Comparison of ENCODE assay signal across 12 cellular contexts in genomic region chr2:70035344-70035844, GRCh38. TPM values are rescaled to one million over a fixed set of nuclear protein-coding genes. Genes with fewer than 3 reads are reported as not detected.
A peak's percentile ranks its signal among the peaks of the same experiment; 100 is the strongest.
DNase-seq lines count a peak whose midpoint lies in the region; FAIRE-seq and TF ChIP-seq lines count a peak whose summit lies in the region.
"Had no signal": no experiment of that assay in that cellular context is flagged by ENCODE, and none has a peak within 500 bp of the region (broad histone marks: within the 10 kb centered on the region; RNA-seq: fewer than 3 reads in every experiment).

No MANE protein-coding gene starts in this region.

- H3K27ac ChIP-seq in C4-2B = peak overlapping the region; percentile 41; the same call in 1 of the 2 replicates

- DNase-seq in M059J (ENCODE audit: low read depth) = peak; percentile 82
- DNase-seq in epithelial cell of esophagus (ENCODE audit: low read depth) = peak; percentile 10
- no peak for DNase-seq in osteocyte (ENCODE audit: extremely low spot score, unreplicated experiment)
- no peak for DNase-seq in D721Med (ENCODE audit: insufficient read length, low spot score)
- no peak for DNase-seq in DMS53 treated with DMSO at 0.1 percent for 48 hours (lab: John Stamatoyannopoulos, UW; ENCODE audit: unreplicated experiment)
- no peak for DNase-seq in foreskin melanocyte
- no peak for DNase-seq in ACHN
- DNase-seq: CD8-positive, alpha-beta memory T cell; effector memory CD4-positive, alpha-beta T cell; mammary epithelial cell had no signal

- no peaks in the 10 kb centered on the region for H3K27me3 Mint-ChIP-seq in osteocyte (ENCODE audit: unreplicated experiment)
- H3K27me3 Mint-ChIP-seq: CD8-positive, alpha-beta memory T cell had no signal

- H3K9me3 Mint-ChIP-seq in osteocyte (ENCODE audit: unreplicated experiment) = no peaks in the 10 kb centered on the region
- H3K9me3 Mint-ChIP-seq: CD8-positive, alpha-beta memory T cell had no signal

- in situ Hi-C loops in ACHN (cut with HindIII; ENCODE audit: low pct_ligation_motif_present, low pct_unique_long_range_greater_than_20kb, low sequenced_read_pairs) = no loop called here

- H3K36me3 Mint-ChIP-seq in osteocyte (ENCODE audit: unreplicated experiment) = peaks cover 8% of the 10 kb centered on the region

- FAIRE-seq in D721Med (lab: Jason Lieb, UNC) = no peak
- FAIRE-seq: pancreas had no signal

- H3K4me3 Mint-ChIP-seq in osteocyte (ENCODE audit: unreplicated experiment) = no peak overlapping the region
- H3K4me3 Mint-ChIP-seq: CD8-positive, alpha-beta memory T cell had no signal

- H3K27ac Mint-ChIP-seq in osteocyte (ENCODE audit: unreplicated experiment) = peak overlapping the region; percentile 1

- H3K4me3 ChIP-seq in epithelial cell of esophagus (ENCODE audit: low read length) = no peak overlapping the region
- H3K4me3 ChIP-seq: pancreas had no signal

- peaks cover 18% of the 10 kb centered on the region for H3K4me1 Mint-ChIP-seq in osteocyte (ENCODE audit: unreplicated experiment)

- TF ChIP-seq CTCF in C4-2B (conservative IDR thresholded peaks at IDR 0.05) = no peak
- no peak for TF ChIP-seq CTCF in epithelial cell of esophagus (IDR thresholded peaks at IDR 0.05; ENCODE audit: insufficient read depth, low read depth, low read length, missing control alignments)
- TF ChIP-seq CTCF in osteocyte (IDR thresholded peaks at IDR 0.05) = no peak
- TF ChIP-seq CTCF in D721Med (IDR thresholded peaks at IDR 0.05; ENCODE audit: insufficient read depth, missing control alignments) = no peak

RNA-seq across cellular contexts. Expression of gene PCBP1, which starts 51.9 kb away (rescaled TPM):
- 24.5 and 37.7 TPM in 2 replicates for total RNA-seq in M059J (2014; rRNA removed; shearing (Covaris generic))
- 261 and 262 TPM in 2 replicates for total RNA-seq in osteocyte

Comparison
In these comparisons a context has a peak if more than half of its experiments do, and no peak if none do; other contexts are left out.
1. DNase-seq: peak in M059J (single experiment) and epithelial cell of esophagus (single experiment); none in osteocyte (single experiment), D721Med (single experiment), DMS53 treated with DMSO at 0.1 percent for 48 hours (single experiment), foreskin melanocyte (single experiment) and ACHN (single experiment).